In genomic region chr4:33746979-33747378, GRCh38 we compare ENCODE assay signal across 13 cellular contexts.
DNase-seq lines count a peak whose midpoint lies in the region; ATAC-seq, FAIRE-seq and TF ChIP-seq lines count a peak whose summit lies in the region.
"Had no signal": no experiment of that assay in that cellular context is flagged by ENCODE, and none has a peak within 500 bp of the region (broad histone marks: within the 10 kb centered on the region; RNA-seq: fewer than 3 reads in every experiment).

No MANE protein-coding gene starts in this region.

- no peaks in the 10 kb centered on the region for H4K20me1 ChIP-seq in astrocyte (ENCODE audit: insufficient read depth, low read length)

- no peaks in the 10 kb centered on the region for H3K27me3 Mint-ChIP-seq in stimulated activated naive CD8-positive, alpha-beta T cell treated with anti-CD3 and anti-CD28 coated beads, Interleukin-15, amount 100 ng/mL, for 72 hours
- H3K27me3 Mint-ChIP-seq in astrocyte (ENCODE audit: low read depth, unreplicated experiment) = no peaks in the 10 kb centered on the region
- H3K27me3 Mint-ChIP-seq in activated CD4-positive, alpha-beta memory T cell treated with anti-CD3 and anti-CD28 coated beads for 36 hours = no peaks in the 10 kb centered on the region

- no peaks in the 10 kb centered on the region for H3K27me3 ChIP-seq in astrocyte (ENCODE audit: insufficient read depth, low read length)
- no peaks in the 10 kb centered on the region for H3K27me3 ChIP-seq in left lung
- H3K27me3 ChIP-seq: ovary had no signal

- no peaks in the 10 kb centered on the region for H3K4me1 ChIP-seq in astrocyte (ENCODE audit: insufficient read depth, low read length)
- H3K4me1 ChIP-seq in left lung = no peaks in the 10 kb centered on the region

- intact Hi-C loops in left lung (cut with DNase I) = no loop called here
- intact Hi-C loops in activated CD4-positive, alpha-beta memory T cell treated with anti-CD3 and anti-CD28 coated beads for 36 hours (cut with micrococcal nuclease) = no loop called here

- H3K9me3 ChIP-seq in astrocyte (ENCODE audit: insufficient read depth, low read depth, low read length) = no peaks in the 10 kb centered on the region
- H3K9me3 ChIP-seq in left lung = peaks cover 0 to 7% of the 10 kb centered on the region in 2 donors
- H3K9me3 ChIP-seq: ovary had no signal

- H3K27ac ChIP-seq in astrocyte (ENCODE audit: low read depth, low read length) = no peak overlapping the region
- H3K27ac ChIP-seq in left lung = no peak overlapping the region
- H3K27ac ChIP-seq: ovary had no signal

- H3K4me3 Mint-ChIP-seq in stimulated activated naive CD8-positive, alpha-beta T cell treated with anti-CD3 and anti-CD28 coated beads, Interleukin-15, amount 100 ng/mL, for 72 hours = no peak overlapping the region
- H3K4me3 Mint-ChIP-seq in astrocyte (ENCODE audit: unreplicated experiment) = no peak overlapping the region
- no peak overlapping the region for H3K4me3 Mint-ChIP-seq in activated CD4-positive, alpha-beta memory T cell treated with anti-CD3 and anti-CD28 coated beads for 36 hours
- H3K4me3 Mint-ChIP-seq: activated naive CD4-positive, alpha-beta T cell treated with anti-CD3 and anti-CD28 coated beads for 36 hours had no signal

- no peaks in the 10 kb centered on the region for H3K79me2 ChIP-seq in astrocyte (ENCODE audit: insufficient read depth, low read length)

- peak overlapping the region; percentile 81 for H2AFZ ChIP-seq in astrocyte (ENCODE audit: low read depth, low read length)

- H3K4me3 ChIP-seq in astrocyte (ENCODE audit: insufficient read depth, low read depth, low read length) = no peak overlapping the region
- no peak overlapping the region for H3K4me3 ChIP-seq in left lung
- H3K4me3 ChIP-seq: ovary had no signal

- H3K27ac Mint-ChIP-seq in stimulated activated naive CD8-positive, alpha-beta T cell treated with anti-CD3 and anti-CD28 coated beads, Interleukin-15, amount 100 ng/mL, for 72 hours = peak overlapping the region; percentile 63 to 86
- H3K27ac Mint-ChIP-seq in astrocyte (ENCODE audit: unreplicated experiment) = peak overlapping the region; percentile 41
- H3K27ac Mint-ChIP-seq in activated CD4-positive, alpha-beta memory T cell treated with anti-CD3 and anti-CD28 coated beads for 36 hours = no peak overlapping the region
- H3K27ac Mint-ChIP-seq: activated naive CD4-positive, alpha-beta T cell treated with anti-CD3 and anti-CD28 coated beads for 36 hours had no signal

- H3K36me3 Mint-ChIP-seq in astrocyte (ENCODE audit: low read depth, unreplicated experiment) = no peaks in the 10 kb centered on the region
- no peaks in the 10 kb centered on the region for H3K36me3 Mint-ChIP-seq in activated CD4-positive, alpha-beta memory T cell treated with anti-CD3 and anti-CD28 coated beads for 36 hours

- no peak overlapping the region for H3K9ac ChIP-seq in astrocyte (ENCODE audit: low read length)

- H3K4me2 ChIP-seq in astrocyte (ENCODE audit: low read length) = no peak overlapping the region

- CTCF ChIA-PET in activated CD4-positive, alpha-beta memory T cell treated with anti-CD3 and anti-CD28 coated beads for 36 hours (lab: Charles Lee) = no interaction called here

- FAIRE-seq in astrocyte (lab: Jason Lieb, UNC) = no peak

- ATAC-seq in stimulated activated naive CD8-positive, alpha-beta T cell treated with anti-CD3 and anti-CD28 coated beads, Interleukin-15, amount 100 ng/mL, for 72 hours = no peak
- ATAC-seq in stimulated activated naive CD8-positive, alpha-beta T cell treated with anti-CD3 and anti-CD28 coated beads, Interleukin-15, Interleukin-2, amounts not matched to agents 100 U/mL and 50 U/mL, for 24 hours = no peak
- ATAC-seq in HG03432 (IDR thresholded peaks at IDR 0.05; ENCODE audit: unreplicated experiment) (peak; percentile 86), left lung (no peak)

- TF ChIP-seq CTCF in astrocyte (IDR thresholded peaks at IDR 0.05; ENCODE audit: insufficient read depth, low read depth, low read length) (no peak), left lung (IDR thresholded peaks at IDR 0.05) (no peak)

- no peaks in the 10 kb centered on the region for H3K4me1 Mint-ChIP-seq in stimulated activated naive CD8-positive, alpha-beta T cell treated with anti-CD3 and anti-CD28 coated beads, Interleukin-15, amount 100 ng/mL, for 72 hours
- peaks cover 8% of the 10 kb centered on the region for H3K4me1 Mint-ChIP-seq in astrocyte (ENCODE audit: low read depth, unreplicated experiment)
- no peaks in the 10 kb centered on the region for H3K4me1 Mint-ChIP-seq in activated CD4-positive, alpha-beta memory T cell treated with anti-CD3 and anti-CD28 coated beads for 36 hours (ENCODE audit: low read depth)

- H3K9me3 Mint-ChIP-seq in stimulated activated naive CD8-positive, alpha-beta T cell treated with anti-CD3 and anti-CD28 coated beads, Interleukin-15, amount 100 ng/mL, for 72 hours = peaks cover 12 to 27% of the 10 kb centered on the region in 2 donors
- H3K9me3 Mint-ChIP-seq in astrocyte (ENCODE audit: unreplicated experiment) = peaks cover 9% of the 10 kb centered on the region
- H3K9me3 Mint-ChIP-seq in activated CD4-positive, alpha-beta memory T cell treated with anti-CD3 and anti-CD28 coated beads for 36 hours = peaks cover 15% of the 10 kb centered on the region

- POLR2A ChIA-PET in activated CD4-positive, alpha-beta memory T cell treated with anti-CD3 and anti-CD28 coated beads for 36 hours (lab: Charles Lee) = no interaction called here

- H3K36me3 ChIP-seq in astrocyte (ENCODE audit: insufficient read depth, low read length) (no peaks in the 10 kb centered on the region), left lung (no peaks in the 10 kb centered on the region)
- H3K36me3 ChIP-seq: ovary had no signal

- no peak for DNase-seq in stimulated activated naive CD8-positive, alpha-beta T cell treated with anti-CD3 and anti-CD28 coated beads, Interleukin-15, amount 100 ng/mL, for 72 hours
- no peak for DNase-seq in stimulated activated naive CD8-positive, alpha-beta T cell treated with anti-CD3 and anti-CD28 coated beads, Interleukin-15, Interleukin-2, amounts not matched to agents 100 U/mL and 50 U/mL, for 24 hours
- DNase-seq in astrocyte (ENCODE audit: low read depth) = peak; percentile 2
- DNase-seq in left lung = no peak
- no peak for DNase-seq in NK-92 (lab: John Stamatoyannopoulos, UW; ENCODE audit: unreplicated experiment)
- no peak for DNase-seq in KG1 (lab: John Stamatoyannopoulos, UW)
- DNase-seq in activated CD4-positive, alpha-beta memory T cell treated with anti-CD3 and anti-CD28 coated beads for 36 hours = no peak
- DNase-seq: activated CD4-positive, alpha-beta T cell treated with anti-CD3 and anti-CD28 coated beads, Interleukin-2, amount 50 U/mL, for 48 hours; activated naive CD4-positive, alpha-beta T cell treated with anti-CD3 and anti-CD28 coated beads for 36 hours; NCI-H510A; ovary; stimulated activated naive CD4-positive, alpha-beta T cell had no signal
